In genomic region chr12:53675701-53676607, GRCh38 we compare ENCODE assay signal across 8 cellular contexts. TPM values are rescaled to one million over a fixed set of nuclear protein-coding genes. Genes with fewer than 3 reads are reported as not detected.
DNase-seq lines count a peak whose midpoint lies in the region; ATAC-seq, FAIRE-seq and TF ChIP-seq lines count a peak whose summit lies in the region.

Gene ATP5MC2, minus strand, starts transcription at chr12:53676083. Its CDS starts 3,469 bp downstream, at chr12:53672614.

- H3K18ac ChIP-seq in H1 (ENCODE audit: extremely low read depth, low read length) (peak within 1 kb of the TSS; percentile 84), mesenchymal stem cell (ENCODE audit: low read depth in 1 of 2, low read length in 2 of 2) (peak within 1 kb of the TSS; percentile 94 to 99)

- H3K27ac ChIP-seq in H1 (ENCODE audit: low read depth, low read length) (peak within 1 kb of the TSS; percentile 98), mesenchymal stem cell (ENCODE audit: low read length, poor library complexity, severe bottlenecking) (peak within 1 kb of the TSS; percentile 74)

- H2BK12ac ChIP-seq in H1 (ENCODE audit: low read depth, low read length) = peak within 1 kb of the TSS; percentile 41
- peak within 1 kb of the TSS; percentile 41 to 64 for H2BK12ac ChIP-seq in mesenchymal stem cell (ENCODE audit: low read length in 2 of 2)

- 2% methylated on average over 61 of the region's 61 CpGs; no CpG with 5 or more reads in 1 of the 2 experiments for WGBS in H1 (ENCODE audit: extremely low coverage in 1 of 2, insufficient coverage in 1 of 2, insufficient read length in 1 of 2, insufficient replicate concordance in 2 of 2, low coverage in 1 of 2, low lambda C conversion rate in 2 of 2, missing lambda C conversion rate in 1 of 2), 2 experiments
- WGBS in mesenchymal stem cell = 6% methylated on average over 61 of the region's 61 CpGs

- H4K8ac ChIP-seq in H1 (ENCODE audit: extremely low read depth, insufficient read depth, low read length) (peak within 1 kb of the TSS; percentile 98), mesenchymal stem cell (ENCODE audit: low read length) (peak within 1 kb of the TSS; percentile 99)

- H3K56ac ChIP-seq in H1 (replicated peaks; ENCODE audit: insufficient read length, low read depth, low read length) = peak within 1 kb of the TSS; percentile 92

- peak within 1 kb of the TSS; percentile 95 for H4K5ac ChIP-seq in H1 (ENCODE audit: insufficient read length, low read depth, low read length)

- H4K91ac ChIP-seq in H1 (replicated peaks; ENCODE audit: insufficient read length, low read length) (peak within 1 kb of the TSS; percentile 95), mesenchymal stem cell (ENCODE audit: low read length) (peak within 1 kb of the TSS; percentile 80)

- CTCF ChIA-PET in H1 (lab: Charles Lee; ENCODE audit: partially characterized antibody) = interaction anchor here (0.6 to 1.9 kb wide), 30 partner anchors 8 to 355 kb away, joined by 3 to 10 read pairs (median 4); partner anchors contain the start of genes AAAS and TARBP2

- peak within 1 kb of the TSS; percentile 91 for H3K4ac ChIP-seq in H1 (replicated peaks; ENCODE audit: insufficient read length, low read depth, low read length)
- H3K4ac ChIP-seq in mesenchymal stem cell (ENCODE audit: low read depth in 1 of 2, low read length in 2 of 2) = peak within 1 kb of the TSS; percentile 73 to 94

- ATAC-seq in GM21381 (IDR thresholded peaks at IDR 0.05; ENCODE audit: unreplicated experiment) = peak; percentile 91

- H3K79me2 ChIP-seq in H1 (ENCODE audit: control insufficient read depth in 1 of 2, insufficient read depth in 2 of 2, low read length in 2 of 2) = peaks cover 0 to 23% of the 10 kb centered on the region in 2 experiments; a peak in 2 of 4 replicates

- peak within 1 kb of the TSS; percentile 75 to 91 for H3K4me2 ChIP-seq in H1 (ENCODE audit: insufficient read depth in 1 of 2, low read depth in 2 of 2, low read length in 2 of 2)
- H3K4me2 ChIP-seq in mesenchymal stem cell (ENCODE audit: low read length, poor library complexity, severe bottlenecking) = peak within 1 kb of the TSS; percentile 86

- H2BK5ac ChIP-seq in H1 (ENCODE audit: low read depth, low read length) (peak within 1 kb of the TSS; percentile 96), mesenchymal stem cell (ENCODE audit: low read depth, low read length, poor library complexity, severe bottlenecking) (peak within 1 kb of the TSS; percentile 49)

- H3K79me1 ChIP-seq in H1 (ENCODE audit: low read depth, low read length) (peaks cover 4% of the 10 kb centered on the region), mesenchymal stem cell (replicated peaks; ENCODE audit: low read length, poor library complexity, severe bottlenecking) (peaks cover 11% of the 10 kb centered on the region)

- TF ChIP-seq EP300 in H1 (IDR thresholded peaks at IDR 0.05; ENCODE audit: borderline replicate concordance in 1 of 2, low read depth in 2 of 2, low read length in 2 of 2) = peak; percentile 5 to 42; a peak in 2 of 3 replicates

- TF ChIP-seq CTCF in H1 (IDR thresholded peaks at IDR 0.05; ENCODE audit: control extremely low read depth in 1 of 3, insufficient read depth in 1 of 3, low read depth in 1 of 3, low read length in 3 of 3) = peak; percentile 100

- H3K23me2 ChIP-seq in H1 (ENCODE audit: low read depth, low read length) = peaks cover 9% of the 10 kb centered on the region

- TF ChIP-seq POLR2A in H1 (IDR thresholded peaks at IDR 0.05; ENCODE audit: control extremely low read depth in 1 of 2, low read depth in 2 of 2, low read length in 2 of 2) = peak; percentile 74 to 96

- H2AK5ac ChIP-seq in H1 (ENCODE audit: low read depth, low read length) (peak within 1 kb of the TSS; percentile 43; the same call in 1 of the 2 replicates), mesenchymal stem cell (ENCODE audit: low read length, severe bottlenecking) (peak within 1 kb of the TSS; percentile 96)

- H3K9ac ChIP-seq in H1 (replicated peaks in 1 of 4; ENCODE audit: extremely low read depth in 1 of 4, low read depth in 3 of 4, low read length in 3 of 4) (peak within 1 kb of the TSS; percentile 87 to 98 (median 94)), mesenchymal stem cell (ENCODE audit: low read length) (peak within 1 kb of the TSS; percentile 92)

- H2BK120ac ChIP-seq in H1 (replicated peaks; ENCODE audit: low read depth, low read length) = peak within 1 kb of the TSS; percentile 27
- peak within 1 kb of the TSS; percentile 86 for H2BK120ac ChIP-seq in mesenchymal stem cell (ENCODE audit: low read depth, low read length)

- H3K23ac ChIP-seq in H1 (ENCODE audit: insufficient read length) (peak within 1 kb of the TSS; percentile 3), mesenchymal stem cell (ENCODE audit: low read length in 2 of 2) (peak within 1 kb of the TSS in 1 of 2 experiments; percentile 84)

- FAIRE-seq in H1 (lab: Jason Lieb, UNC) = peak; percentile 63

- no peak within 1 kb of the TSS for H3K14ac ChIP-seq in H1 (ENCODE audit: insufficient read length)
- H3K14ac ChIP-seq in mesenchymal stem cell (ENCODE audit: low read length in 2 of 2) = peak within 1 kb of the TSS; percentile 88 to 97

- H2BK20ac ChIP-seq in H1 (ENCODE audit: low read length) = 0 out of 2 replicates have a peak within 1 kb of the TSS, but pooled peaks have one; percentile 82

- POLR2A ChIA-PET in H1 (lab: Charles Lee; ENCODE audit: partially characterized antibody) = interaction anchor here (0.6 to 13.5 kb wide), 49 partner anchors 14 to 634 kb away, joined by 3 to 246 read pairs (median 4); partner anchors contain the start of genes ATF7, CBX5, CISTR and HNRNPA1

- peak; percentile 66 to 84 for TF ChIP-seq RAD21 in H1 (IDR thresholded peaks at IDR 0.05 in 1 of 2, conservative IDR thresholded peaks at IDR 0.05 in 1 of 2; ENCODE audit: low read depth in 2 of 2, low read length in 2 of 2)

- peaks cover 2 to 16% (median 7%) of the 10 kb centered on the region in 4 experiments; a peak in 6 of 7 replicates for H3K4me1 ChIP-seq in H1 (replicated peaks in 1 of 4; ENCODE audit: control insufficient read depth in 3 of 4, insufficient read depth in 4 of 4, low read length in 3 of 4)
- peaks cover 14% of the 10 kb centered on the region for H3K4me1 ChIP-seq in mesenchymal stem cell (ENCODE audit: control insufficient read depth, insufficient read depth, low read depth, low read length)

- H2BK15ac ChIP-seq in H1 (ENCODE audit: low read length) (no peak within 1 kb of the TSS), mesenchymal stem cell (ENCODE audit: low read depth, poor library complexity, severe bottlenecking) (peak within 1 kb of the TSS; percentile 93)

- no peaks in the 10 kb centered on the region for H4K20me1 ChIP-seq in H1 (replicated peaks in 1 of 2; ENCODE audit: control insufficient read depth in 1 of 2, insufficient read depth in 2 of 2, low read length in 2 of 2)

- H2AFZ ChIP-seq in H1 (ENCODE audit: low read length) = peak within 1 kb of the TSS; percentile 79; the same call in 1 of the 2 replicates
- H2AFZ ChIP-seq in mesenchymal stem cell (ENCODE audit: low read depth, low read length) = peak within 1 kb of the TSS; percentile 98

- H3K27me3 ChIP-seq in H1 (replicated peaks in 1 of 4; ENCODE audit: control insufficient read depth in 3 of 4, extremely low read depth in 1 of 4, insufficient read depth in 3 of 4, low read length in 3 of 4) = no peaks in the 10 kb centered on the region
- H3K27me3 ChIP-seq in mesenchymal stem cell (ENCODE audit: control insufficient read depth in 1 of 2, insufficient read depth in 1 of 2, low read length in 2 of 2) = no peaks in the 10 kb centered on the region

- DNase-seq in D341Med (ENCODE audit: low spot score) = peak; percentile 97
- DNase-seq in HUDEP-2 (lab: John Stamatoyannopoulos, UW; ENCODE audit: unreplicated experiment in 76 of 76) = peak in 75 of 76 experiments; percentile 76 to 98 (median 96)
- peak; percentile 95 for DNase-seq in NOMO-1 treated with dmso at 0.1 percent for 144 hours (lab: John Stamatoyannopoulos, UW; ENCODE audit: unreplicated experiment)
- peak; percentile 87 to 90 (median 90) for DNase-seq in activated CD8-positive, alpha-beta memory T cell treated with anti-CD3 and anti-CD28 coated beads for 48 hours (ENCODE audit: low read depth in 2 of 3, low spot score in 2 of 3)
- DNase-seq in H1 (ENCODE audit: low read depth in 1 of 2, low spot score in 2 of 2) = peak; percentile 96 to 99
- DNase-seq in mesenchymal stem cell = peak; percentile 98
- DNase-seq in stimulated activated CD8-positive, alpha-beta memory T cell treated with anti-CD3 and anti-CD28 coated beads, Interleukin-12 subunit alpha, Interleukin-12 subunit beta, amount 100 ng/mL, for 4 hours (ENCODE audit: low read depth) = peak; percentile 93

- peak within 1 kb of the TSS; percentile 63 to 93 (median 87) for H3K4me3 ChIP-seq in H1 (ENCODE audit: extremely low read depth in 1 of 4, insufficient read depth in 2 of 4, low read depth in 3 of 4, low read length in 4 of 4)
- peak within 1 kb of the TSS; percentile 77 to 86 for H3K4me3 ChIP-seq in mesenchymal stem cell (ENCODE audit: insufficient read depth in 1 of 2, low read depth in 1 of 2, low read length in 2 of 2)

- H3K9me3 ChIP-seq in H1 (ENCODE audit: insufficient read depth in 2 of 2, low read depth in 1 of 2, low read length in 1 of 2) = no peaks in the 10 kb centered on the region
- H3K9me3 ChIP-seq in mesenchymal stem cell (ENCODE audit: control insufficient read depth, low read length) = no peaks in the 10 kb centered on the region

- H3K36me3 ChIP-seq in H1 (ENCODE audit: control insufficient read depth in 2 of 4, insufficient read depth in 4 of 4, low read length in 3 of 4) (peaks cover 6 to 28% (median 16%) of the 10 kb centered on the region in 4 experiments; a peak in 5 of 8 replicates), mesenchymal stem cell (ENCODE audit: control insufficient read depth in 1 of 2, insufficient read depth in 2 of 2, low read depth in 1 of 2, low read length in 2 of 2) (peaks cover 16 to 31% of the 10 kb centered on the region in 2 experiments)

TF ChIP-seq in H1, 55 proteins besides CTCF, POLR2A, EP300 and RAD21 (continues in another document):
- TF ChIP-seq E2F6 (IDR thresholded peaks at IDR 0.05) (peak; percentile 82), JUND (IDR thresholded peaks at IDR 0.05; ENCODE audit: low read length) (peak; percentile 70)

RNA-seq across cellular contexts. Expression of gene ATP5MC2, which starts in this region (rescaled TPM):
- 401 and 408 TPM in 2 replicates for total RNA-seq in H1 (2021; fragmentation: NEBNext Ultra II Directional; extraction: Animal tissue kit (Norgen Biotek cat#: 25700))
- 823 and 952 TPM in 2 replicates for polyA plus RNA-seq in H1 (2011; rRNA removed)
- 584 TPM for polyA plus RNA-seq in H1 (2011; cell fraction: cytosol; rRNA removed)
- polyA plus RNA-seq in H1 (2011; cell fraction: nucleus; rRNA removed) = 709 TPM
- 445 to 731 TPM (median 682 TPM) in 4 replicates for polyA plus RNA-seq in H1 (2012, experiment 1 of 2)
- 757 TPM for polyA plus RNA-seq in H1 (2012, experiment 2 of 2)
- 530 TPM for polyA plus RNA-seq in H1 (2013, experiment 1 of 2)
- polyA plus RNA-seq in H1 (2013, experiment 2 of 2) = 521 TPM
- polyA minus RNA-seq in H1 (2011; rRNA and poly(A)+ RNA removed) = 687 and 870 TPM in 2 replicates
- polyA minus RNA-seq in H1 (2011; cell fraction: cytosol; rRNA and poly(A)+ RNA removed) = 270 TPM
- polyA minus RNA-seq in H1 (2011; cell fraction: nucleus; rRNA and poly(A)+ RNA removed) = 276 TPM
- 474 TPM for polyA plus RNA-seq in mesenchymal stem cell (2013, experiment 1 of 2)
- polyA plus RNA-seq in mesenchymal stem cell (2013, experiment 2 of 2) = 484 TPM

Comparison
In these comparisons a context has a peak if more than half of its experiments do, and no peak if none do; other contexts are left out.
1. Peak in every context shown above with its lines: DNase-seq, ATAC-seq, H3K4me3 ChIP-seq and H3K27ac ChIP-seq.